Comparison of ENCODE assay signal across 1 cellular context in genomic region chr15:70044168-70044567, GRCh38.
TF ChIP-seq lines count a peak whose summit lies in the region.

No MANE protein-coding gene starts in this region.

TF ChIP-seq in HepG2, 621 proteins besides CTCF, POLR2A, EP300 and RAD21:
- no peak for TF ChIP-seq RFXAP (CRISPR knock-in tag; IDR thresholded peaks at IDR 0.05; ENCODE audit: borderline replicate concordance)
